Comparison of ENCODE assay signal across 17 cellular contexts in the genomic region with DNA sequence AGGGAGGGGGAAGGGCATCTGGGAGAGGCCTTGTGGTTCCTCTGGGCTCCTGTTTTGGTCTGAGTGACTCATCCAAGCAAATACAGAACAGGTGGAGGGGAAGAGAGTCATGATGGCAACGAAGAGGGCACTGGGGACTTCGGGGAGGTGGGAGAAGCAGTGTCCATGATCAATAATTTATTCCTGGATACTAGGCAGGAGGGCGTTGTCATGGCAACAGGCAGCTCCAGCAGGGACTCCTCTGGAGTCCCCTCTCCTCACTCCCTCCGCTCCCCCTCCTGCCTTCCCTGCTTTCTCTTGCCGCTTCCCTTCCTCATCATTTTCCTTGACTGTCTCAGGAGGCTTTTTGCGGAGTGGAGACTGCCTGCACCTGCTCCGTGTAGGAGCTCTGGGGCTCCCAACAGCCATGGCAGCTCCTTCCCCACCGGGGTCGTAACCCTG. TPM values are rescaled to one million over a fixed set of nuclear protein-coding genes. Genes with fewer than 3 reads are reported as not detected.
A peak's percentile ranks its signal among the peaks of the same experiment; 100 is the strongest.
DNase-seq lines count a peak whose midpoint lies in the region; ATAC-seq and TF ChIP-seq lines count a peak whose summit lies in the region.
"Had no signal": no experiment of that assay in that cellular context is flagged by ENCODE, and none has a peak within 500 bp of the region (broad histone marks: within the 10 kb centered on the region; RNA-seq: fewer than 3 reads in every experiment).

No MANE protein-coding gene starts in this region.

- H3K27me3 Mint-ChIP-seq in glutamatergic neuron (ENCODE audit: unreplicated experiment): peaks cover 10% of the 10 kb centered on the region
- peaks cover 21% of the 10 kb centered on the region for H3K27me3 Mint-ChIP-seq in activated CD4-positive, alpha-beta T cell treated with anti-CD3 and anti-CD28 coated beads for 36 hours

- peaks cover 77% of the 10 kb centered on the region for H3K4me1 Mint-ChIP-seq in glutamatergic neuron (ENCODE audit: low read depth, unreplicated experiment)
- H3K4me1 Mint-ChIP-seq in activated CD4-positive, alpha-beta T cell treated with anti-CD3 and anti-CD28 coated beads for 36 hours: no peaks in the 10 kb centered on the region

- DNase-seq in AG08395 (ENCODE audit: low spot score): peak; percentile 44
- DNase-seq in H7: peak; percentile 68
- peak; percentile 36 for DNase-seq in NCI-H524 treated with DMSO at 0.1 percent for 48 hours (lab: John Stamatoyannopoulos, UW)
- peak; percentile 95 for DNase-seq in glutamatergic neuron
- no peak for DNase-seq in activated CD4-positive, alpha-beta T cell treated with anti-CD3 and anti-CD28 coated beads for 36 hours
- no peak for DNase-seq in GM13976 (ENCODE audit: low spot score)
- DNase-seq in Right ventricle myocardium inferior (ENCODE audit: missing footprints): no peak
- DNase-seq: AML-193; heart right ventricle; left cardiac atrium; MV-4-11; stimulated activated CD4-positive, alpha-beta T cell treated with anti-CD3 and anti-CD28 coated beads, Interleukin-2, amount 100 ng/mL, for 24 hours; stimulated activated CD8-positive, alpha-beta memory T cell treated with anti-CD3 and anti-CD28 coated beads, Interleukin-4, amount 100 ng/mL, for 48 hours had no signal

- TF ChIP-seq CTCF in glutamatergic neuron (IDR thresholded peaks at IDR 0.05; ENCODE audit: partially characterized antibody, unreplicated experiment): no peak
- TF ChIP-seq CTCF in GM13976 (IDR thresholded peaks at IDR 0.05; ENCODE audit: borderline replicate concordance, control extremely low read depth, extremely low read depth, insufficient read depth, missing control alignments): no peak

- intact Hi-C loops in activated CD4-positive, alpha-beta T cell treated with anti-CD3 and anti-CD28 coated beads for 36 hours (cut with DNase I, micrococcal nuclease): no loop called here
- intact Hi-C loops in Right ventricle myocardium inferior (cut with DNase I): no loop called here

- no peak for ATAC-seq in HG03025 (IDR thresholded peaks at IDR 0.05; ENCODE audit: low FRiP score, unreplicated experiment)
- no peak for ATAC-seq in activated CD4-positive, alpha-beta T cell treated with anti-CD3 and anti-CD28 coated beads for 36 hours
- ATAC-seq in Right ventricle myocardium inferior: no peak
- ATAC-seq: activated naive CD4-positive, alpha-beta T cell treated with anti-CD3 and anti-CD28 coated beads, Interleukin-2, amount 50 U/mL, for 72 hours; heart right ventricle; left cardiac atrium; SK-N-SH treated with all-trans-retinoic acid at 6 μM for 48 hours had no signal

- no peaks in the 10 kb centered on the region for H3K27me3 ChIP-seq in H7 (ENCODE audit: control insufficient read depth, insufficient read depth, low read length)
- H3K27me3 ChIP-seq: tibial nerve had no signal

- H3K36me3 ChIP-seq in H7 (replicated peaks; ENCODE audit: control insufficient read depth, insufficient read depth, low read length): no peaks in the 10 kb centered on the region
- H3K36me3 ChIP-seq: heart right ventricle, tibial nerve had no signal

- H3K4me3 ChIP-seq in H7 (ENCODE audit: insufficient read depth, low read depth, low read length): no peak overlapping the region
- H3K4me3 ChIP-seq: heart right ventricle, tibial nerve had no signal

- peaks cover 11% of the 10 kb centered on the region for H3K36me3 Mint-ChIP-seq in glutamatergic neuron (ENCODE audit: unreplicated experiment)
- H3K36me3 Mint-ChIP-seq in activated CD4-positive, alpha-beta T cell treated with anti-CD3 and anti-CD28 coated beads for 36 hours (ENCODE audit: low read depth): no peaks in the 10 kb centered on the region
- H3K36me3 Mint-ChIP-seq: activated naive CD4-positive, alpha-beta T cell treated with anti-CD3 and anti-CD28 coated beads, Interleukin-2, amount 50 U/mL, for 72 hours had no signal

- H3K4me3 Mint-ChIP-seq in glutamatergic neuron (ENCODE audit: unreplicated experiment): peak overlapping the region; percentile 84
- H3K4me3 Mint-ChIP-seq in activated CD4-positive, alpha-beta T cell treated with anti-CD3 and anti-CD28 coated beads for 36 hours: no peak overlapping the region

- CTCF ChIA-PET in activated CD4-positive, alpha-beta T cell treated with anti-CD3 and anti-CD28 coated beads for 36 hours (lab: Charles Lee): no interaction called here

- POLR2A ChIA-PET in activated CD4-positive, alpha-beta T cell treated with anti-CD3 and anti-CD28 coated beads for 36 hours (lab: Charles Lee): no interaction called here

- in situ Hi-C loops in GM13976 (cut with MboI; ENCODE audit: low sequenced_read_pairs, unreplicated experiment): no loop called here

- peaks cover 7% of the 10 kb centered on the region for H3K9me3 Mint-ChIP-seq in glutamatergic neuron (ENCODE audit: unreplicated experiment)
- H3K9me3 Mint-ChIP-seq in activated CD4-positive, alpha-beta T cell treated with anti-CD3 and anti-CD28 coated beads for 36 hours (ENCODE audit: low read depth): no peaks in the 10 kb centered on the region
- H3K9me3 Mint-ChIP-seq: activated naive CD4-positive, alpha-beta T cell treated with anti-CD3 and anti-CD28 coated beads, Interleukin-2, amount 50 U/mL, for 72 hours had no signal

- peak overlapping the region; percentile 95 for H3K27ac Mint-ChIP-seq in glutamatergic neuron (ENCODE audit: unreplicated experiment)
- no peak overlapping the region for H3K27ac Mint-ChIP-seq in activated CD4-positive, alpha-beta T cell treated with anti-CD3 and anti-CD28 coated beads for 36 hours
- H3K27ac Mint-ChIP-seq: activated naive CD4-positive, alpha-beta T cell treated with anti-CD3 and anti-CD28 coated beads, Interleukin-2, amount 50 U/mL, for 72 hours had no signal

RNA-seq across cellular contexts. Expression of gene NFASC, which starts 12.3 kb away (rescaled TPM):
- total RNA-seq in H7 (2014; rRNA removed; shearing (Covaris generic)): 22.4 and 23.6 TPM in 2 replicates
- 301 TPM for total RNA-seq in glutamatergic neuron (ENCODE audit: unreplicated experiment)
- total RNA-seq in activated CD4-positive, alpha-beta T cell treated with anti-CD3 and anti-CD28 coated beads for 36 hours: under 1 TPM; 0.33 to 0.48 TPM
- 10.5 TPM for total RNA-seq in Right ventricle myocardium inferior

Comparison
In these comparisons a context has a peak if more than half of its experiments do, and no peak if none do; other contexts are left out.
1. DNase-seq: peak in AG08395 (single experiment), H7 (single experiment), NCI-H524 treated with DMSO at 0.1 percent for 48 hours (single experiment) and glutamatergic neuron (single experiment); none in activated CD4-positive, alpha-beta T cell treated with anti-CD3 and anti-CD28 coated beads for 36 hours (single experiment), GM13976 (single experiment) and Right ventricle myocardium inferior (single experiment).
2. RNA of gene NFASC, which starts 12.3 kb away (total RNA-seq): 301 TPM in glutamatergic neuron (single experiment); 22.4 to 23.6 TPM in H7, 10.5 TPM in Right ventricle myocardium inferior (single experiment) and 0.33 to 0.48 TPM in activated CD4-positive, alpha-beta T cell treated with anti-CD3 and anti-CD28 coated beads for 36 hours; every median in the first group is over 10 times any median in the second.